1 cellular context compared by ENCODE assay signal in the genomic region with DNA sequence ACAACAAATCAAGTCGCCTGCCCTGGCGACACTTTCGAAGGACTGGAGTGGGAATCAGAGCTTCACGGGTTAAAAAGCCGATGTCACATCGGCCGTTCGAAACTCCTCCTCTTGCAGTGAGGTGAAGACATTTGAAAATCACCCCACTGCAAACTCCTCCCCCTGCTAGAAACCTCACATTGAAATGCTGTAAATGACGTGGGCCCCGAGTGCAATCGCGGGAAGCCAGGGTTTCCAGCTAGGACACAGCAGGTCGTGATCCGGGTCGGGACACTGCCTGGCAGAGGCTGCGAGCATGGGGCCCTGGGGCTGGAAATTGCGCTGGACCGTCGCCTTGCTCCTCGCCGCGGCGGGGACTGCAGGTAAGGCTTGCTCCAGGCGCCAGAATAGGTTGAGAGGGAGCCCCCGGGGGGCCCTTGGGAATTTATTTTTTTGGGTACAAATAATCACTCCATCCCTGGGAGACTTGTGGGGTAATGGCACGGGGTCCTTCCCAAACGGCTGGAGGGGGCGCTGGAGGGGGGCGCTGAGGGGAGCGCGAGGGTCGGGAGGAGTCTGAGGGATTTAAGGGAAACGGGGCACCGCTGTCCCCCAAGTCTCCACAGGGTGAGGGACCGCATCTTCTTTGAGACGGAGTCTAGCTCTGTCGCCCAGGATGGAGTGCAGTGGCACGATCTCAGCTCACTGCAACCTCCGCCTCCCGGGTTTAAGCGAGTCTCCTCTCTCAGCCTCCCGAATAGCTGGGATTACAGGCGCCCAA.
A peak's percentile ranks its signal among the peaks of the same experiment; 100 is the strongest.
TF ChIP-seq lines count a peak whose summit lies in the region.

Gene LDLR, plus strand, starts transcription at position 210 of the 760 bp plus-strand sequence. Its CDS starts 86 bp downstream, at position 296.

TF ChIP-seq in K562, 482 proteins besides CTCF, POLR2A, EP300 and RAD21 (continued from another document and continues in another):
- TF ChIP-seq, protein P1, sequence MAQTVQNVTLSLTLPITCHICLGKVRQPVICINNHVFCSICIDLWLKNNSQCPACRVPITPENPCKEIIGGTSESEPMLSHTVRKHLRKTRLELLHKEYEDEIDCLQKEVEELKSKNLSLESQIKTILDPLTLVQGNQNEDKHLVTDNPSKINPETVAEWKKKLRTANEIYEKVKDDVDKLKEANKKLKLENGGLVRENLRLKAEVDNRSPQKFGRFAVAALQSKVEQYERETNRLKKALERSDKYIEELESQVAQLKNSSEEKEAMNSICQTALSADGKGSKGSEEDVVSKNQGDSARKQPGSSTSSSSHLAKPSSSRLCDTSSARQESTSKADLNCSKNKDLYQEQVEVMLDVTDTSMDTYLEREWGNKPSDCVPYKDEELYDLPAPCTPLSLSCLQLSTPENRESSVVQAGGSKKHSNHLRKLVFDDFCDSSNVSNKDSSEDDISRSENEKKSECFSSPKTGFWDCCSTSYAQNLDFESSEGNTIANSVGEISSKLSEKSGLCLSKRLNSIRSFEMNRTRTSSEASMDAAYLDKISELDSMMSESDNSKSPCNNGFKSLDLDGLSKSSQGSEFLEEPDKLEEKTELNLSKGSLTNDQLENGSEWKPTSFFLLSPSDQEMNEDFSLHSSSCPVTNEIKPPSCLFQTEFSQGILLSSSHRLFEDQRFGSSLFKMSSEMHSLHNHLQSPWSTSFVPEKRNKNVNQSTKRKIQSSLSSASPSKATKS (CRISPR knock-in tag; IDR thresholded peaks at IDR 0.05) = no peak
- TF ChIP-seq, protein P2, sequence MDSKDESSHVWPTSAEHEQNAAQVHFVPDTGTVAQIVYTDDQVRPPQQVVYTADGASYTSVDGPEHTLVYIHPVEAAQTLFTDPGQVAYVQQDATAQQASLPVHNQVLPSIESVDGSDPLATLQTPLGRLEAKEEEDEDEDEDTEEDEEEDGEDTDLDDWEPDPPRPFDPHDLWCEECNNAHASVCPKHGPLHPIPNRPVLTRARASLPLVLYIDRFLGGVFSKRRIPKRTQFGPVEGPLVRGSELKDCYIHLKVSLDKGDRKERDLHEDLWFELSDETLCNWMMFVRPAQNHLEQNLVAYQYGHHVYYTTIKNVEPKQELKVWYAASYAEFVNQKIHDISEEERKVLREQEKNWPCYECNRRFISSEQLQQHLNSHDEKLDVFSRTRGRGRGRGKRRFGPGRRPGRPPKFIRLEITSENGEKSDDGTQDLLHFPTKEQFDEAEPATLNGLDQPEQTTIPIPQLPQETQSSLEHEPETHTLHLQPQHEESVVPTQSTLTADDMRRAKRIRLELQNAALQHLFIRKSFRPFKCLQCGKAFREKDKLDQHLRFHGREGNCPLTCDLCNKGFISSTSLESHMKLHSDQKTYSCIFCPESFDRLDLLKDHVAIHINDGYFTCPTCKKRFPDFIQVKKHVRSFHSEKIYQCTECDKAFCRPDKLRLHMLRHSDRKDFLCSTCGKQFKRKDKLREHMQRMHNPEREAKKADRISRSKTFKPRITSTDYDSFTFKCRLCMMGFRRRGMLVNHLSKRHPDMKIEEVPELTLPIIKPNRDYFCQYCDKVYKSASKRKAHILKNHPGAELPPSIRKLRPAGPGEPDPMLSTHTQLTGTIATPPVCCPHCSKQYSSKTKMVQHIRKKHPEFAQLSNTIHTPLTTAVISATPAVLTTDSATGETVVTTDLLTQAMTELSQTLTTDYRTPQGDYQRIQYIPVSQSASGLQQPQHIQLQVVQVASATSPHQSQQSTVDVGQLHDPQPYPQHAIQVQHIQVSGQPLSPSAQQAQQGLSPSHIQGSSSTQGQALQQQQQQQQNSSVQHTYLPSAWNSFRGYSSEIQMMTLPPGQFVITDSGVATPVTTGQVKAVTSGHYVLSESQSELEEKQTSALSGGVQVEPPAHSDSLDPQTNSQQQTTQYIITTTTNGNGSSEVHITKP (IDR thresholded peaks at IDR 0.05; ENCODE audit: partially characterized antibody) = peak; percentile 60
- TF ChIP-seq SMAD2 (IDR thresholded peaks at IDR 0.05; ENCODE audit: low read depth, low read length) = no peak
- TF ChIP-seq ELF4 (CRISPR knock-in tag; IDR thresholded peaks at IDR 0.05) = no peak
- peak; percentile 86 for TF ChIP-seq GTF2E2 (tag; IDR thresholded peaks at IDR 0.05)
- TF ChIP-seq ZNF175 (CRISPR knock-in tag; IDR thresholded peaks at IDR 0.05; ENCODE audit: low read depth) = no peak; the same call in 1 of the 2 replicates
- TF ChIP-seq ZNF354B (CRISPR knock-in tag; IDR thresholded peaks at IDR 0.05) = no peak
- no peak for TF ChIP-seq ZNF778 (CRISPR knock-in tag; IDR thresholded peaks at IDR 0.05)
- TF ChIP-seq HEY1 (CRISPR knock-in tag; IDR thresholded peaks at IDR 0.05; ENCODE audit: borderline replicate concordance) = no peak
- peak; percentile 51; the same call in 1 of the 2 replicates for TF ChIP-seq FOSL1 (tag; conservative IDR thresholded peaks at IDR 0.05)
- TF ChIP-seq CHD1 (IDR thresholded peaks at IDR 0.05; ENCODE audit: low read length) = peak; percentile 98
- TF ChIP-seq MXI1 (IDR thresholded peaks at IDR 0.05; ENCODE audit: low read depth, low read length) = no peak; the same call in 1 of the 2 replicates
- TF ChIP-seq ZNF511 (CRISPR knock-in tag; IDR thresholded peaks at IDR 0.05) = peak; percentile 39; the same call in 1 of the 2 replicates
- TF ChIP-seq PTTG1 (tag; IDR thresholded peaks at IDR 0.05; ENCODE audit: low read depth) = no peak
- TF ChIP-seq ETV5 (CRISPR knock-in tag; IDR thresholded peaks at IDR 0.05; ENCODE audit: low read depth) = 0 out of 2 replicates have a peak, but pooled peaks have one; percentile 13
- TF ChIP-seq ZNF263 (CRISPR knock-in tag; IDR thresholded peaks at IDR 0.05; ENCODE audit: borderline replicate concordance) = no peak; the same call in 1 of the 2 replicates
- no peak for TF ChIP-seq SIX5 (IDR thresholded peaks at IDR 0.05; ENCODE audit: borderline replicate concordance in 1 of 2, insufficient read depth in 1 of 2, low read depth in 1 of 2, low read length in 2 of 2)
- TF ChIP-seq, protein P3, sequence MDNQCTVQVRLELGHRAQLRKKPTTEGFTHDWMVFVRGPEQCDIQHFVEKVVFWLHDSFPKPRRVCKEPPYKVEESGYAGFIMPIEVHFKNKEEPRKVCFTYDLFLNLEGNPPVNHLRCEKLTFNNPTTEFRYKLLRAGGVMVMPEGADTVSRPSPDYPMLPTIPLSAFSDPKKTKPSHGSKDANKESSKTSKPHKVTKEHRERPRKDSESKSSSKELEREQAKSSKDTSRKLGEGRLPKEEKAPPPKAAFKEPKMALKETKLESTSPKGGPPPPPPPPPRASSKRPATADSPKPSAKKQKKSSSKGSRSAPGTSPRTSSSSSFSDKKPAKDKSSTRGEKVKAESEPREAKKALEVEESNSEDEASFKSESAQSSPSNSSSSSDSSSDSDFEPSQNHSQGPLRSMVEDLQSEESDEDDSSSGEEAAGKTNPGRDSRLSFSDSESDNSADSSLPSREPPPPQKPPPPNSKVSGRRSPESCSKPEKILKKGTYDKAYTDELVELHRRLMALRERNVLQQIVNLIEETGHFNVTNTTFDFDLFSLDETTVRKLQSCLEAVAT (IDR thresholded peaks at IDR 0.05) = peak; percentile 22 to 70; a peak in 2 of 4 replicates
- TF ChIP-seq, protein P4, sequence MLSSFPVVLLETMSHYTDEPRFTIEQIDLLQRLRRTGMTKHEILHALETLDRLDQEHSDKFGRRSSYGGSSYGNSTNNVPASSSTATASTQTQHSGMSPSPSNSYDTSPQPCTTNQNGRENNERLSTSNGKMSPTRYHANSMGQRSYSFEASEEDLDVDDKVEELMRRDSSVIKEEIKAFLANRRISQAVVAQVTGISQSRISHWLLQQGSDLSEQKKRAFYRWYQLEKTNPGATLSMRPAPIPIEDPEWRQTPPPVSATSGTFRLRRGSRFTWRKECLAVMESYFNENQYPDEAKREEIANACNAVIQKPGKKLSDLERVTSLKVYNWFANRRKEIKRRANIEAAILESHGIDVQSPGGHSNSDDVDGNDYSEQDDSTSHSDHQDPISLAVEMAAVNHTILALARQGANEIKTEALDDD (IDR thresholded peaks at IDR 0.05) = no peak
- TF ChIP-seq CBFB (CRISPR knock-in tag; IDR thresholded peaks at IDR 0.05) = no peak
- no peak for TF ChIP-seq CBX3 (IDR thresholded peaks at IDR 0.05; ENCODE audit: borderline replicate concordance in 1 of 2, low read length in 2 of 2)
- TF ChIP-seq CTBP1 (IDR thresholded peaks at IDR 0.05; ENCODE audit: borderline replicate concordance) = peak; percentile 39; the same call in 1 of the 2 replicates
- TF ChIP-seq KLF1 (tag; IDR thresholded peaks at IDR 0.05) = no peak
- TF ChIP-seq, protein P5, sequence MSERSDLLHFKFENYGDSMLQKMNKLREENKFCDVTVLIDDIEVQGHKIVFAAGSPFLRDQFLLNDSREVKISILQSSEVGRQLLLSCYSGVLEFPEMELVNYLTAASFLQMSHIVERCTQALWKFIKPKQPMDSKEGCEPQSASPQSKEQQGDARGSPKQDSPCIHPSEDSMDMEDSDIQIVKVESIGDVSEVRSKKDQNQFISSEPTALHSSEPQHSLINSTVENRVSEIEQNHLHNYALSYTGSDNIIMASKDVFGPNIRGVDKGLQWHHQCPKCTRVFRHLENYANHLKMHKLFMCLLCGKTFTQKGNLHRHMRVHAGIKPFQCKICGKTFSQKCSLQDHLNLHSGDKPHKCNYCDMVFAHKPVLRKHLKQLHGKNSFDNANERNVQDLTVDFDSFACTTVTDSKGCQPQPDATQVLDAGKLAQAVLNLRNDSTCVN (CRISPR knock-in tag; IDR thresholded peaks at IDR 0.05) = no peak
- TF ChIP-seq ZKSCAN3 (CRISPR knock-in tag; IDR thresholded peaks at IDR 0.05) = no peak
- TF ChIP-seq SPI1 (IDR thresholded peaks at IDR 0.05; ENCODE audit: borderline replicate concordance, low read depth, low read length) = no peak
- TF ChIP-seq XRCC5 (IDR thresholded peaks at IDR 0.05; ENCODE audit: low read depth, low read length) = no peak
- TF ChIP-seq CBFA2T2 (conservative IDR thresholded peaks at IDR 0.05) = no peak
- no peak for TF ChIP-seq ZBTB43 (CRISPR knock-in tag; IDR thresholded peaks at IDR 0.05)
- peak; percentile 70 for TF ChIP-seq NEUROD1 (IDR thresholded peaks at IDR 0.05; ENCODE audit: borderline replicate concordance, low read depth, low read length, partially characterized antibody)
- TF ChIP-seq RCOR1 (IDR thresholded peaks at IDR 0.05; ENCODE audit: borderline replicate concordance in 1 of 2, low read depth in 2 of 2, low read length in 2 of 2) = peak in 1 of 2 experiments; percentile 86; a peak in 2 of 4 replicates
- TF ChIP-seq, protein P6, sequence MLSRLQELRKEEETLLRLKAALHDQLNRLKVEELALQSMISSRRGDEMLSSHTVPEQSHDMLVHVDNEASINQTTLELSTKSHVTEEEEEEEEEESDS (CRISPR knock-in tag; IDR thresholded peaks at IDR 0.05) = no peak
- TF ChIP-seq, protein P7, sequence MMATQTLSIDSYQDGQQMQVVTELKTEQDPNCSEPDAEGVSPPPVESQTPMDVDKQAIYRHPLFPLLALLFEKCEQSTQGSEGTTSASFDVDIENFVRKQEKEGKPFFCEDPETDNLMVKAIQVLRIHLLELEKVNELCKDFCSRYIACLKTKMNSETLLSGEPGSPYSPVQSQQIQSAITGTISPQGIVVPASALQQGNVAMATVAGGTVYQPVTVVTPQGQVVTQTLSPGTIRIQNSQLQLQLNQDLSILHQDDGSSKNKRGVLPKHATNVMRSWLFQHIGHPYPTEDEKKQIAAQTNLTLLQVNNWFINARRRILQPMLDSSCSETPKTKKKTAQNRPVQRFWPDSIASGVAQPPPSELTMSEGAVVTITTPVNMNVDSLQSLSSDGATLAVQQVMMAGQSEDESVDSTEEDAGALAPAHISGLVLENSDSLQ (IDR thresholded peaks at IDR 0.05) = peak; percentile 80
- no peak for TF ChIP-seq DMBX1 (CRISPR knock-in tag; IDR thresholded peaks at IDR 0.05; ENCODE audit: borderline replicate concordance)
- TF ChIP-seq ZNF121 (CRISPR knock-in tag; conservative IDR thresholded peaks at IDR 0.05) = no peak
- no peak for TF ChIP-seq ZNF174 (CRISPR knock-in tag; IDR thresholded peaks at IDR 0.05)
- TF ChIP-seq, protein P8, sequence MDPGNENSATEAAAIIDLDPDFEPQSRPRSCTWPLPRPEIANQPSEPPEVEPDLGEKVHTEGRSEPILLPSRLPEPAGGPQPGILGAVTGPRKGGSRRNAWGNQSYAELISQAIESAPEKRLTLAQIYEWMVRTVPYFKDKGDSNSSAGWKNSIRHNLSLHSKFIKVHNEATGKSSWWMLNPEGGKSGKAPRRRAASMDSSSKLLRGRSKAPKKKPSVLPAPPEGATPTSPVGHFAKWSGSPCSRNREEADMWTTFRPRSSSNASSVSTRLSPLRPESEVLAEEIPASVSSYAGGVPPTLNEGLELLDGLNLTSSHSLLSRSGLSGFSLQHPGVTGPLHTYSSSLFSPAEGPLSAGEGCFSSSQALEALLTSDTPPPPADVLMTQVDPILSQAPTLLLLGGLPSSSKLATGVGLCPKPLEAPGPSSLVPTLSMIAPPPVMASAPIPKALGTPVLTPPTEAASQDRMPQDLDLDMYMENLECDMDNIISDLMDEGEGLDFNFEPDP (CRISPR knock-in tag; IDR thresholded peaks at IDR 0.05) = no peak
- no peak for TF ChIP-seq CHAMP1 (IDR thresholded peaks at IDR 0.05)
- no peak for TF ChIP-seq HNRNPL (IDR thresholded peaks at IDR 0.05; ENCODE audit: low read depth, low read length)
- TF ChIP-seq SRSF9 (IDR thresholded peaks at IDR 0.05; ENCODE audit: borderline replicate concordance, low read depth, low read length) = no peak
